24 cellular contexts compared by ENCODE assay signal in genomic region chr17:42055003-42055402, GRCh38. TPM values are rescaled to one million over a fixed set of nuclear protein-coding genes. Genes with fewer than 3 reads are reported as not detected.
DNase-seq lines count a peak whose midpoint lies in the region; FAIRE-seq and TF ChIP-seq lines count a peak whose summit lies in the region.
"Had no signal": no experiment of that assay in that cellular context is flagged by ENCODE, and none has a peak within 500 bp of the region (broad histone marks: within the 10 kb centered on the region; RNA-seq: fewer than 3 reads in every experiment).

No MANE protein-coding gene starts in this region.

- DNase-seq in ELF-1 (ENCODE audit: low read depth, low spot score) (peak; percentile 50), H9 (peak; percentile 38), NCI-H69 (lab: John Stamatoyannopoulos, UW) (peak; percentile 79), left kidney (ENCODE audit: low read depth, low spot score) (peak; percentile 85), G401 (ENCODE audit: low spot score) (no peak), GM19239 (ENCODE audit: insufficient read length, low spot score) (no peak), RPMI8226 (no peak)
- DNase-seq in activated T-helper 1 cell treated with anti-CD3 and anti-CD28 coated beads, Interleukin-12 subunit alpha, Interleukin-12 subunit beta, Interleukin-2, Interleukin-4 antibody, amounts not matched to agents 30 ng/mL and 10 ng/mL and 1 ng/mL, durations not matched to agents 14 hours and 24 hours and 36 hours (ENCODE audit: low spot score), result no peak
- DNase-seq: AML-193; DMS 273 treated with DMSO at 0.1 percent for 48 hours; DND-41; GDM1; Kasumi-1; MG63; NCI-H1048; NCI-H2029 treated with DMSO at 0.1 percent for 48 hours; NCI-H510A treated with DMSO at 0.1 percent for 48 hours; NK-92 treated with Interleukin-12 subunit alpha and Interleukin-12 subunit beta, amount 100 ng/mL, for 24 hours; SHP77 treated with DMSO at 0.1 percent for 48 hours; SK-N-SH; T-cell had no signal

- no CpG with 5 or more reads among the region's 3 CpGs for WGBS in H9 (ENCODE audit: extremely low coverage, insufficient read length, low lambda C conversion rate)

- H2AK5ac ChIP-seq in H9 (ENCODE audit: insufficient read length, low read length), result no peak overlapping the region

- FAIRE-seq in GM19239 (lab: Jason Lieb, UNC), result no peak

- no peak overlapping the region for H3K4ac ChIP-seq in H9 (ENCODE audit: low read depth, low read length)

- peaks cover 24% of the 10 kb centered on the region for H3K27me3 Mint-ChIP-seq in H9 (ENCODE audit: low read depth)
- H3K27me3 Mint-ChIP-seq in activated T-helper 1 cell treated with anti-CD3 and anti-CD28 coated beads, Interleukin-12 subunit alpha, Interleukin-12 subunit beta, Interleukin-2, Interleukin-4 antibody, amounts not matched to agents 30 ng/mL and 10 ng/mL and 1 ng/mL, durations not matched to agents 14 hours and 24 hours and 36 hours (ENCODE audit: insufficient read depth), result peaks cover 34% of the 10 kb centered on the region

- H3K4me1 Mint-ChIP-seq in H9, result peaks cover 42 to 66% of the 10 kb centered on the region in 2 experiments
- H3K4me1 Mint-ChIP-seq in activated T-helper 1 cell treated with anti-CD3 and anti-CD28 coated beads, Interleukin-12 subunit alpha, Interleukin-12 subunit beta, Interleukin-2, Interleukin-4 antibody, amounts not matched to agents 30 ng/mL and 10 ng/mL and 1 ng/mL, durations not matched to agents 14 hours and 24 hours and 36 hours (ENCODE audit: low read depth), result peaks cover 7% of the 10 kb centered on the region

- H3K9me3 ChIP-seq in H9 (ENCODE audit: control insufficient read depth, low read depth, low read length), result no peaks in the 10 kb centered on the region
- H3K9me3 ChIP-seq: MG63, SK-N-SH had no signal

- peak overlapping the region in 1 of 2 experiments; percentile 51; a peak in 1 of 5 replicates for H3K4me3 Mint-ChIP-seq in H9
- H3K4me3 Mint-ChIP-seq in activated T-helper 1 cell treated with anti-CD3 and anti-CD28 coated beads, Interleukin-12 subunit alpha, Interleukin-12 subunit beta, Interleukin-2, Interleukin-4 antibody, amounts not matched to agents 30 ng/mL and 10 ng/mL and 1 ng/mL, durations not matched to agents 14 hours and 24 hours and 36 hours, result no peak overlapping the region
- H3K4me3 Mint-ChIP-seq: CD14-positive monocyte, T-cell had no signal

- no peak overlapping the region for H3K9ac ChIP-seq in H9 (ENCODE audit: extremely low read depth, insufficient read length, low read length)
- H3K9ac ChIP-seq: SK-N-SH had no signal

- H4K8ac ChIP-seq in H9 (replicated peaks; ENCODE audit: insufficient read length, low read depth, low read length), result no peak overlapping the region

- no peaks in the 10 kb centered on the region for H3K27me3 ChIP-seq in H9 (ENCODE audit: insufficient read depth, low read length)

- H4K91ac ChIP-seq in H9 (ENCODE audit: insufficient read length, low read depth, low read length), result no peak overlapping the region

- H3K23me2 ChIP-seq in H9 (ENCODE audit: insufficient read length, low read depth, low read length, poor library complexity, severe bottlenecking), result peaks cover 6% of the 10 kb centered on the region

- no peak overlapping the region for H3K14ac ChIP-seq in H9 (ENCODE audit: insufficient read depth, low read length)

- no peak for TF ChIP-seq CTCF in H9 (conservative IDR thresholded peaks at IDR 0.05)

- H3K4me1 ChIP-seq in H9 (ENCODE audit: insufficient read depth, low read length), result peaks cover 5% of the 10 kb centered on the region; the same call in 1 of the 2 replicates

- H2BK20ac ChIP-seq in H9 (ENCODE audit: low read depth, low read length, poor library complexity, severe bottlenecking), result no peak overlapping the region

- no peak overlapping the region for H3K27ac ChIP-seq in H9 (ENCODE audit: insufficient read length, low read depth, low read length)

- H3K4me2 ChIP-seq in H9 (ENCODE audit: insufficient read depth, insufficient read length, low read length), result no peak overlapping the region
- H3K4me2 ChIP-seq: SK-N-SH had no signal

- peak overlapping the region in 2 of 3 experiments; percentile 75 to 80; a peak in 5 of 7 replicates for H3K27ac Mint-ChIP-seq in H9
- H3K27ac Mint-ChIP-seq in activated T-helper 1 cell treated with anti-CD3 and anti-CD28 coated beads, Interleukin-12 subunit alpha, Interleukin-12 subunit beta, Interleukin-2, Interleukin-4 antibody, amounts not matched to agents 30 ng/mL and 10 ng/mL and 1 ng/mL, durations not matched to agents 14 hours and 24 hours and 36 hours, result no peak overlapping the region
- H3K27ac Mint-ChIP-seq: IgD-negative memory B cell, T-cell had no signal

- H2BK120ac ChIP-seq in H9 (ENCODE audit: low read depth, low read length, poor library complexity, severe bottlenecking), result no peak overlapping the region

- H3K56ac ChIP-seq in H9 (ENCODE audit: insufficient read length, low read depth, low read length), result no peak overlapping the region

- no peaks in the 10 kb centered on the region for H3K79me2 ChIP-seq in H9 (ENCODE audit: insufficient read depth, low read length)

- no peaks in the 10 kb centered on the region for H4K20me1 ChIP-seq in H9 (ENCODE audit: control insufficient read depth, insufficient read depth, insufficient read length)

- H2BK12ac ChIP-seq in H9 (ENCODE audit: insufficient read length, low read depth, low read length), result no peak overlapping the region

- H3T11ph ChIP-seq in H9 (ENCODE audit: low read length), result no peak overlapping the region

- H3K23ac ChIP-seq in H9 (ENCODE audit: insufficient read length, low read depth, low read length), result no peak overlapping the region

- no peak overlapping the region for H2BK5ac ChIP-seq in H9 (ENCODE audit: insufficient read length, low read length)

- H4K5ac ChIP-seq in H9 (ENCODE audit: insufficient read length, low read depth, low read length), result no peak overlapping the region

- no peak overlapping the region for H3K18ac ChIP-seq in H9 (ENCODE audit: insufficient read length, low read depth, low read length)

- no peaks in the 10 kb centered on the region; a peak in 1 of 7 replicates for H3K36me3 Mint-ChIP-seq in H9 (ENCODE audit: insufficient read depth in 1 of 3, low read depth in 3 of 3)
- no peaks in the 10 kb centered on the region for H3K36me3 Mint-ChIP-seq in activated T-helper 1 cell treated with anti-CD3 and anti-CD28 coated beads, Interleukin-12 subunit alpha, Interleukin-12 subunit beta, Interleukin-2, Interleukin-4 antibody, amounts not matched to agents 30 ng/mL and 10 ng/mL and 1 ng/mL, durations not matched to agents 14 hours and 24 hours and 36 hours (ENCODE audit: low read depth)
- H3K36me3 Mint-ChIP-seq: CD14-positive monocyte, IgD-negative memory B cell, T-cell had no signal

- in situ Hi-C loops in G401 (cut with HindIII; ENCODE audit: low sequenced_read_pairs), result no loop called here

- intact Hi-C loops in activated T-helper 1 cell treated with anti-CD3 and anti-CD28 coated beads, Interleukin-12 subunit alpha, Interleukin-12 subunit beta, Interleukin-2, Interleukin-4 antibody, amounts not matched to agents 30 ng/mL and 10 ng/mL and 1 ng/mL, durations not matched to agents 14 hours and 24 hours and 36 hours (cut with micrococcal nuclease), result no loop called here

- H3K79me1 ChIP-seq in H9 (ENCODE audit: insufficient read depth, low read depth, low read length, poor library complexity, severe bottlenecking), result no peaks in the 10 kb centered on the region

- H3K9me3 Mint-ChIP-seq in H9, result no peaks in the 10 kb centered on the region; a peak in 1 of 5 replicates
- no peaks in the 10 kb centered on the region for H3K9me3 Mint-ChIP-seq in activated T-helper 1 cell treated with anti-CD3 and anti-CD28 coated beads, Interleukin-12 subunit alpha, Interleukin-12 subunit beta, Interleukin-2, Interleukin-4 antibody, amounts not matched to agents 30 ng/mL and 10 ng/mL and 1 ng/mL, durations not matched to agents 14 hours and 24 hours and 36 hours
- H3K9me3 Mint-ChIP-seq: IgD-negative memory B cell, T-cell had no signal

- H2AFZ ChIP-seq in H9 (ENCODE audit: low read length), result no peak overlapping the region

- H2BK15ac ChIP-seq in H9 (ENCODE audit: low read depth, low read length), result no peak overlapping the region

RNA-seq across cellular contexts. Expression of gene C17orf113, which starts 4.6 kb away (rescaled TPM):
- 1.0 and 1.2 TPM in 2 replicates for total RNA-seq in H9 (2021)
- total RNA-seq in G401 (2014; rRNA removed; shearing (Covaris generic)), result 1.7 and 2.3 TPM in 2 replicates
- total RNA-seq in activated T-helper 1 cell treated with anti-CD3 and anti-CD28 coated beads, Interleukin-12 subunit alpha, Interleukin-12 subunit beta, Interleukin-2, Interleukin-4 antibody, amounts not matched to agents 30 ng/mL and 10 ng/mL and 1 ng/mL, durations not matched to agents 14 hours and 24 hours and 36 hours, result 0.05 TPM in 2 replicates

RNA-seq across cellular contexts. Expression of gene NKIRAS2, which starts 35.1 kb away (rescaled TPM):
- total RNA-seq in H9 (2021), result 36.6 and 37.1 TPM in 2 replicates
- total RNA-seq in G401 (2014; rRNA removed; shearing (Covaris generic)), result 42.6 and 65.5 TPM in 2 replicates
- total RNA-seq in activated T-helper 1 cell treated with anti-CD3 and anti-CD28 coated beads, Interleukin-12 subunit alpha, Interleukin-12 subunit beta, Interleukin-2, Interleukin-4 antibody, amounts not matched to agents 30 ng/mL and 10 ng/mL and 1 ng/mL, durations not matched to agents 14 hours and 24 hours and 36 hours, result 32.6 and 36.3 TPM in 2 replicates

RNA-seq across cellular contexts. Expression of gene DNAJC7, which starts 37.8 kb away (rescaled TPM):
- 135 and 141 TPM in 2 replicates for total RNA-seq in H9 (2021)
- 148 and 158 TPM in 2 replicates for total RNA-seq in G401 (2014; rRNA removed; shearing (Covaris generic))
- 124 and 129 TPM in 2 replicates for total RNA-seq in activated T-helper 1 cell treated with anti-CD3 and anti-CD28 coated beads, Interleukin-12 subunit alpha, Interleukin-12 subunit beta, Interleukin-2, Interleukin-4 antibody, amounts not matched to agents 30 ng/mL and 10 ng/mL and 1 ng/mL, durations not matched to agents 14 hours and 24 hours and 36 hours

RNA-seq across cellular contexts. Expression of gene ZNF385C, which starts 43.3 kb away (rescaled TPM):
- total RNA-seq in H9 (2021), result 2.8 and 3.1 TPM in 2 replicates
- total RNA-seq in G401 (2014; rRNA removed; shearing (Covaris generic)), result 1.8 and 1.9 TPM in 2 replicates
- total RNA-seq in activated T-helper 1 cell treated with anti-CD3 and anti-CD28 coated beads, Interleukin-12 subunit alpha, Interleukin-12 subunit beta, Interleukin-2, Interleukin-4 antibody, amounts not matched to agents 30 ng/mL and 10 ng/mL and 1 ng/mL, durations not matched to agents 14 hours and 24 hours and 36 hours, result 0.10 TPM in 1 of 2 replicates, not detected in the other
- total RNA-seq: RPMI7951 had no signal

RNA-seq across cellular contexts. Expression of gene DHX58, which starts 57.5 kb away (rescaled TPM):
- 3.9 and 4.5 TPM in 2 replicates for total RNA-seq in H9 (2021)
- total RNA-seq in G401 (2014; rRNA removed; shearing (Covaris generic)), result 2.4 and 6.5 TPM in 2 replicates
- total RNA-seq in activated T-helper 1 cell treated with anti-CD3 and anti-CD28 coated beads, Interleukin-12 subunit alpha, Interleukin-12 subunit beta, Interleukin-2, Interleukin-4 antibody, amounts not matched to agents 30 ng/mL and 10 ng/mL and 1 ng/mL, durations not matched to agents 14 hours and 24 hours and 36 hours, result 26.9 and 28.4 TPM in 2 replicates

Comparison
In these comparisons a context has a peak if more than half of its experiments do, and no peak if none do; other contexts are left out.
1. DNase-seq: peak in ELF-1 (single experiment), H9 (single experiment), NCI-H69 (single experiment) and left kidney (single experiment); none in G401 (single experiment), GM19239 (single experiment), activated T-helper 1 cell treated with anti-CD3 and anti-CD28 coated beads, Interleukin-12 subunit alpha, Interleukin-12 subunit beta, Interleukin-2, Interleukin-4 antibody, amounts not matched to agents 30 ng/mL and 10 ng/mL and 1 ng/mL, durations not matched to agents 14 hours and 24 hours and 36 hours (single experiment) and RPMI8226 (single experiment).